In genomic region chr20:57749861-57750260, GRCh38 we compare ENCODE assay signal across 17 cellular contexts.
"Had no signal": no experiment of that assay in that cellular context is flagged by ENCODE, and none has a peak within 500 bp of the region (broad histone marks: within the 10 kb centered on the region; RNA-seq: fewer than 3 reads in every experiment).

No MANE protein-coding gene starts in this region.

- H3K36me3 ChIP-seq: adrenal gland, colonic mucosa, uterus had no signal

- H3K27ac ChIP-seq: hepatocyte had no signal

- H3K4me3 Mint-ChIP-seq: activated CD8-positive, alpha-beta memory T cell treated with anti-CD3 and anti-CD28 coated beads, Interleukin-2, amount 10 ng/mL, durations not matched to agents 7 days and 5 days; stimulated activated naive CD8-positive, alpha-beta T cell treated with anti-CD3 and anti-CD28 coated beads, Interleukin-15, Interleukin-2, amounts not matched to agents 100 ng/mL and 50 ng/mL, for 24 hours had no signal

- H3K27ac Mint-ChIP-seq: activated CD8-positive, alpha-beta memory T cell treated with anti-CD3 and anti-CD28 coated beads, Interleukin-2, amount 10 ng/mL, durations not matched to agents 7 days and 5 days; activated naive CD4-positive, alpha-beta T cell treated with anti-CD3 and anti-CD28 coated beads, Interleukin-2, amount 50 U/mL, for 24 hours; activated T-cell treated with anti-CD3 and anti-CD28 coated beads, Interleukin-2, amount 50 U/mL, for 24 hours; natural killer cell; stimulated activated naive CD8-positive, alpha-beta T cell treated with anti-CD3 and anti-CD28 coated beads, Interleukin-15, Interleukin-2, amounts not matched to agents 100 ng/mL and 50 ng/mL, for 24 hours; T-cell had no signal

- ATAC-seq: natural killer cell had no signal

- H3K4me3 ChIP-seq: colonic mucosa, hepatocyte had no signal

- H3K27me3 ChIP-seq: adrenal gland, colonic mucosa, hepatocyte, uterus had no signal

- H3K79me2 ChIP-seq: hepatocyte had no signal

- H3K9me3 ChIP-seq: adrenal gland, colonic mucosa, uterus had no signal

- H3K9me3 Mint-ChIP-seq: activated naive CD4-positive, alpha-beta T cell treated with anti-CD3 and anti-CD28 coated beads, Interleukin-2, amount 50 U/mL, for 24 hours; activated T-cell treated with anti-CD3 and anti-CD28 coated beads, Interleukin-2, amount 50 U/mL, for 24 hours; natural killer cell; stimulated activated naive CD8-positive, alpha-beta T cell treated with anti-CD3 and anti-CD28 coated beads, Interleukin-15, Interleukin-2, amounts not matched to agents 100 ng/mL and 50 ng/mL, for 24 hours; T-cell had no signal

- DNase-seq: activated CD4-positive, alpha-beta T cell treated with anti-CD3 and anti-CD28 coated beads for 1 hour; activated CD4-positive, alpha-beta T cell treated with anti-CD3 and anti-CD28 coated beads, Interleukin-2, amount 50 U/mL, for 48 hours; activated CD8-positive, alpha-beta memory T cell treated with anti-CD3 and anti-CD28 coated beads, Interleukin-2, amount 10 ng/mL, durations not matched to agents 7 days and 5 days; activated T-cell treated with anti-CD3 and anti-CD28 coated beads, Interleukin-2, amount 50 U/mL, for 24 hours; central memory CD4-positive, alpha-beta T cell; colonic mucosa; islet precursor cell; mesenchymal stem cell; natural killer cell; small intestine; T-cell; T-helper 9 cell; uterus had no signal

- H2AFZ ChIP-seq: hepatocyte had no signal

- FAIRE-seq: small intestine had no signal

- H3K36me3 Mint-ChIP-seq: activated CD8-positive, alpha-beta memory T cell treated with anti-CD3 and anti-CD28 coated beads, Interleukin-2, amount 10 ng/mL, durations not matched to agents 7 days and 5 days; activated naive CD4-positive, alpha-beta T cell treated with anti-CD3 and anti-CD28 coated beads, Interleukin-2, amount 50 U/mL, for 24 hours; natural killer cell; T-cell had no signal
